8 cellular contexts compared by ENCODE assay signal in the genomic region with DNA sequence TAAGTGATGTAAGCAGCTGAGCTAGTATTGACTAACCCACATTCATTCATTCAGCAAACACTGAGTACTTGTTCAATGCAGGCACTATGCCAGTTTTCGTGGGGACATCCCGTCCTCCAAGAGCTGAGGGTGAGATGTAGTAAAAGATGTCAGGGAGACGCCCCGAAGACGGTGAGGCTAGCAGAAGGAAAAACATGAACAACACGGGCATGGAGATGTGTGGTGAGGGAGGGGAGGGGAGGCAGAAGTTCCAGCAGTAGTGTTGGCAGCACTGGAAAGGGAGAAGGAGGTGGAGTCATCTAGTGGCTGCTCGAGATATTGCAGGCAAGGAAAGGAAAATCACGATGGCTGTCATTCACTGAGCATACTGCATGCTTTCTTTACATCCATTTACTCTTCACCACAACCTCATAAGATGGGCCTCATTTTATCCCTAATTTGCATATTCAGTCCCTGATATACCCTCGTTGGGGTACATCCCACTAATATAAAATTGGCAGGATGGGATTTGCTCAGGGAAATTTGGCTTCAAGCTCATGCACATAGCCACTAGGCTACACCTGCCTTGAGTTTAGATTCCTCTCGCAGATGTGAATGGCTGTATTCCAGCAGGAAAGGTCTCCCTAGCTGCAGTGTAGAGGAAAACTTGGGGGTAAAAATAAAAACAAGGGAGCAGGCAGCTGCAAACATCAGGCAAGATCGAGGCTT. TPM values are rescaled to one million over a fixed set of nuclear protein-coding genes. Genes with fewer than 3 reads are reported as not detected.
DNase-seq lines count a peak whose midpoint lies in the region; ATAC-seq and TF ChIP-seq lines count a peak whose summit lies in the region.

No MANE protein-coding gene starts in this region.

- TF ChIP-seq CTCF in fibroblast of pulmonary artery (IDR thresholded peaks at IDR 0.05; ENCODE audit: low read length, missing control alignments) (peak; percentile 100), nephron (IDR thresholded peaks at IDR 0.05; ENCODE audit: unreplicated experiment in 3 of 3) (peak; percentile 93 to 96 (median 95)), uterus (IDR thresholded peaks at IDR 0.05) (peak; percentile 71 to 85 (median 80))

- H3K27me3 Mint-ChIP-seq in nephron (ENCODE audit: low read depth): peaks cover 27% of the 10 kb centered on the region

- no peak overlapping the region for H3K27ac ChIP-seq in uterus

- H3K4me3 ChIP-seq in fibroblast of pulmonary artery (replicated peaks; ENCODE audit: low read depth, low read length) (no peak overlapping the region), uterus (no peak overlapping the region)

- no peaks in the 10 kb centered on the region for H3K36me3 ChIP-seq in uterus

- peaks cover 9% of the 10 kb centered on the region for H3K4me1 Mint-ChIP-seq in nephron

- H3K27me3 ChIP-seq in uterus: no peaks in the 10 kb centered on the region

- H3K36me3 Mint-ChIP-seq in nephron (ENCODE audit: low read depth): no peaks in the 10 kb centered on the region

- H3K27ac Mint-ChIP-seq in nephron: no peak overlapping the region

- intact Hi-C loops in uterus (cut with DNase I; ENCODE audit: low total_unique reads): no loop called here

- DNase-seq in NCI-H2107 treated with DMSO at 0.1 percent for 48 hours (lab: John Stamatoyannopoulos, UW; ENCODE audit: unreplicated experiment): peak; percentile 69
- no peak for DNase-seq in NCI-H2107 (lab: John Stamatoyannopoulos, UW)
- peak; percentile 35 for DNase-seq in NCI-H69 (lab: John Stamatoyannopoulos, UW)
- DNase-seq in activated T-cell treated with anti-CD3 and anti-CD28 coated beads for 24 hours (ENCODE audit: low read depth): peak; percentile 32
- DNase-seq in fibroblast of pulmonary artery (ENCODE audit: low read depth): peak; percentile 78
- no peak for DNase-seq in uterus

- H3K9me3 ChIP-seq in uterus: no peaks in the 10 kb centered on the region

- no peak overlapping the region for H3K4me3 Mint-ChIP-seq in nephron

- peak; percentile 50 for ATAC-seq in HG02943 (IDR thresholded peaks at IDR 0.05; ENCODE audit: low read depth, unreplicated experiment)

- no peak for TF ChIP-seq POLR2A in uterus (IDR thresholded peaks at IDR 0.05)

- H3K9me3 Mint-ChIP-seq in nephron: peaks cover 3% of the 10 kb centered on the region

- peaks cover 4 to 5% of the 10 kb centered on the region in 2 donors for H3K4me1 ChIP-seq in uterus

RNA-seq across cellular contexts. Expression of gene PDZK1IP1, which starts 14.5 kb away (rescaled TPM):
- total RNA-seq in uterus: under 1 TPM in 1 of 4 donors, not detected in 3; 0.48 TPM

RNA-seq across cellular contexts. Expression of gene CYP4A22, which starts 38.1 kb away (rescaled TPM):
- total RNA-seq in uterus: under 1 TPM in 1 of 4 donors, not detected in 3; 0.21 TPM

RNA-seq across cellular contexts. Expression of gene TAL1, which starts 56.6 kb away (rescaled TPM):
- total RNA-seq in uterus: 10 to 100 TPM in 3 of 4 donors, 1 to 10 TPM in 1; 4.8 to 20.7 (median 13.0) TPM

Comparison
In these comparisons a context has a peak if more than half of its experiments do, and no peak if none do; other contexts are left out.
1. DNase-seq: peak in NCI-H2107 treated with DMSO at 0.1 percent for 48 hours (single experiment), NCI-H69 (single experiment), activated T-cell treated with anti-CD3 and anti-CD28 coated beads for 24 hours (single experiment) and fibroblast of pulmonary artery (single experiment); none in NCI-H2107 (single experiment) and uterus (0 of 2).
2. Peak in every context shown above with its lines, with median percentiles within 50 percentile points of each other: CTCF ChIP-seq.